ENCODE assay signal across 31 cellular contexts in the genomic region with DNA sequence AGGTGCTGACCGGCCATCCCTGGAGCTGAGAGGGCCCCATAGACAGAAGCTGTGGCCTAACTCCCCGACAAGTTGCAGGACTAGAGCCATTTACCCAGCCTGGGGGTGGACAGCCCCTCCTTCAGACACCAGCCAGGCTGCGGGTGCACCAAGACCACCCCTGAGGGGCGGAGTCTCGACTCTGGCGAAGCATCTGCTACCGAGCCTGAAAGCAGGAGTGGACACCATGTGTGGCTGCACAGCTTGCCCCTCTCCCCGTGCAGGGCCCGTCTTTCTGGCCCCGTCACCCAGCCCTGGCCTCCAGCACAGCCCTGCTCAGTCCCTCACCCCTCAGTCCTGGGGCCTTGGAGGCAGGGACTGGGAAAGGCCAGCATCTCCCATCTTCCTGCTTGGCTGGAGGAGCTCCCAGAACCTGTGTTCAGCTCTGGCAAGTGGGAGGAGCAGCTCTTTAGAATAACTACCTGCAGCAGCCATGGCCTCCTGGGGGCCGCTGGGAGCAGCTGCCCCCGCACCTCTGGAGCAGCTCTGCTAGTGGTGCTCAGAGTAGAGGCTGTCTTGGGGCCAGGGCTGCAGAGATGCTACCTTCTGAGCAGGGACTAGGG.
"Had no signal": no experiment of that assay in that cellular context is flagged by ENCODE, and none has a peak within 500 bp of the region (broad histone marks: within the 10 kb centered on the region; RNA-seq: fewer than 3 reads in every experiment).

No MANE protein-coding gene starts in this region.

- DNase-seq: activated CD4-positive, alpha-beta memory T cell treated with anti-CD3 and anti-CD28 coated beads for 36 hours; activated CD4-positive, alpha-beta T cell treated with anti-CD3 and anti-CD28 coated beads for 36 hours; activated CD4-positive, alpha-beta T cell treated with anti-CD3 and anti-CD28 coated beads, Interleukin-2, amount 10 ng/mL, durations not matched to agents 24 days and 14 days; activated CD4-positive, CD25-positive, alpha-beta regulatory T cell; activated CD4-positive, CD25-positive, alpha-beta regulatory T cell treated with anti-CD3 and anti-CD28 coated beads, Interleukin-2, amount 50 U/mL, for 72 hours; activated CD8-positive, alpha-beta memory T cell treated with anti-CD3 and anti-CD28 coated beads, Interleukin-2, amount 10 ng/mL, durations not matched to agents 7 days and 5 days; activated CD8-positive, alpha-beta memory T cell treated with anti-CD3 and anti-CD28 coated beads, Interleukin-2, amount 50 U/mL, for 4 hours; activated CD8-positive, alpha-beta T cell treated with anti-CD3 and anti-CD28 coated beads, Interleukin-2, amount 10 ng/mL, durations not matched to agents 7 days and 5 days; activated effector memory CD4-positive, alpha-beta T cell treated with anti-CD3 and anti-CD28 coated beads, Interleukin-2, amount 50 U/mL, for 16 hours; activated naive CD4-positive, alpha-beta T cell; activated naive CD4-positive, alpha-beta T cell treated with anti-CD3 and anti-CD28 coated beads, Interleukin-2, amount 10 ng/mL, durations not matched to agents 7 days and 5 days; activated naive CD8-positive, alpha-beta T cell treated with anti-CD3 and anti-CD28 coated beads, Interleukin-2, amount 10 ng/mL, durations not matched to agents 7 days and 5 days; activated T-cell treated with anti-CD3 and anti-CD28 coated beads, Interleukin-2, amount 50 U/mL, for 1 hour; activated T-cell treated with anti-CD3 and anti-CD28 coated beads, Interleukin-2, amount 50 U/mL, for 48 hours; dorsolateral prefrontal cortex; effector memory CD4-positive, alpha-beta T cell; endodermal cell; foreskin fibroblast; T-helper 2 cell had no signal

- H3K27me3 ChIP-seq: ascending aorta, breast epithelium, cardiac muscle cell, dorsolateral prefrontal cortex had no signal

- ATAC-seq: activated CD4-positive, alpha-beta T cell treated with anti-CD3 and anti-CD28 coated beads for 36 hours; activated CD8-positive, alpha-beta memory T cell treated with anti-CD3 and anti-CD28 coated beads, Interleukin-2, amount 10 ng/mL, durations not matched to agents 7 days and 5 days; activated CD8-positive, alpha-beta T cell treated with anti-CD3 and anti-CD28 coated beads, Interleukin-2, amount 10 ng/mL, durations not matched to agents 7 days and 5 days; activated naive CD4-positive, alpha-beta T cell treated with anti-CD3 and anti-CD28 coated beads, Interleukin-2, amount 50 U/mL, for 72 hours; esophagus mucosa had no signal

- FAIRE-seq: frontal cortex had no signal

- H3K27ac Mint-ChIP-seq: activated CD4-positive, alpha-beta memory T cell treated with anti-CD3 and anti-CD28 coated beads for 36 hours; activated CD4-positive, alpha-beta T cell treated with anti-CD3 and anti-CD28 coated beads for 36 hours; activated CD4-positive, alpha-beta T cell treated with anti-CD3 and anti-CD28 coated beads, Interleukin-2, amount 10 ng/mL, durations not matched to agents 24 days and 14 days; activated CD8-positive, alpha-beta memory T cell treated with anti-CD3 and anti-CD28 coated beads, Interleukin-2, amount 10 ng/mL, durations not matched to agents 7 days and 5 days; activated CD8-positive, alpha-beta T cell treated with anti-CD3 and anti-CD28 coated beads, Interleukin-2, amount 10 ng/mL, durations not matched to agents 7 days and 5 days; activated naive CD4-positive, alpha-beta T cell treated with anti-CD3 and anti-CD28 coated beads, Interleukin-2, amount 10 ng/mL, durations not matched to agents 7 days and 5 days; activated naive CD8-positive, alpha-beta T cell treated with anti-CD3 and anti-CD28 coated beads, Interleukin-2, amount 10 ng/mL, durations not matched to agents 7 days and 5 days; activated T-helper 1 cell treated with anti-CD3 and anti-CD28 coated beads, Interleukin-12 subunit alpha, Interleukin-12 subunit beta, Interleukin-2, Interleukin-4 antibody, amounts not matched to agents 30 ng/mL and 10 ng/mL and 1 ng/mL, durations not matched to agents 14 hours and 24 hours and 36 hours; activated T-helper 2 cell treated with anti-CD3 and anti-CD28 coated beads, Interferon-gamma antibody, Interleukin-2, Interleukin-4, amounts not matched to agents 10 μg/mL and 5 μg/mL and 100 μg/mL, durations not matched to agents 14 hours and 24 hours and 36 hours; endodermal cell had no signal

- H3K4me3 Mint-ChIP-seq: activated CD4-positive, alpha-beta memory T cell treated with anti-CD3 and anti-CD28 coated beads for 36 hours; activated CD4-positive, alpha-beta T cell treated with anti-CD3 and anti-CD28 coated beads for 36 hours; activated CD4-positive, alpha-beta T cell treated with anti-CD3 and anti-CD28 coated beads, Interleukin-2, amount 10 ng/mL, durations not matched to agents 24 days and 14 days; activated CD8-positive, alpha-beta memory T cell treated with anti-CD3 and anti-CD28 coated beads, Interleukin-2, amount 10 ng/mL, durations not matched to agents 7 days and 5 days; activated CD8-positive, alpha-beta T cell treated with anti-CD3 and anti-CD28 coated beads, Interleukin-2, amount 10 ng/mL, durations not matched to agents 7 days and 5 days; activated naive CD4-positive, alpha-beta T cell treated with anti-CD3 and anti-CD28 coated beads, Interleukin-2, amount 10 ng/mL, durations not matched to agents 7 days and 5 days; activated naive CD8-positive, alpha-beta T cell treated with anti-CD3 and anti-CD28 coated beads, Interleukin-2, amount 10 ng/mL, durations not matched to agents 7 days and 5 days; activated T-helper 1 cell treated with anti-CD3 and anti-CD28 coated beads, Interleukin-12 subunit alpha, Interleukin-12 subunit beta, Interleukin-2, Interleukin-4 antibody, amounts not matched to agents 30 ng/mL and 10 ng/mL and 1 ng/mL, durations not matched to agents 14 hours and 24 hours and 36 hours; brain; central memory CD8-positive, alpha-beta T cell; dendritic cell treated with granulocyte-macrophage colony-stimulating factor and Interleukin-4, amounts not matched to agents 40 ng/mL and 50 ng/mL, for 4 days; endodermal cell had no signal

- H3K4me1 Mint-ChIP-seq: activated CD8-positive, alpha-beta memory T cell treated with anti-CD3 and anti-CD28 coated beads, Interleukin-2, amount 10 ng/mL, durations not matched to agents 7 days and 5 days; activated naive CD8-positive, alpha-beta T cell treated with anti-CD3 and anti-CD28 coated beads, Interleukin-2, amount 10 ng/mL, durations not matched to agents 7 days and 5 days had no signal

- H3K9me3 Mint-ChIP-seq: activated CD4-positive, alpha-beta memory T cell treated with anti-CD3 and anti-CD28 coated beads for 36 hours; activated CD4-positive, alpha-beta T cell treated with anti-CD3 and anti-CD28 coated beads, Interleukin-2, amount 10 ng/mL, durations not matched to agents 24 days and 14 days; activated naive CD4-positive, alpha-beta T cell treated with anti-CD3 and anti-CD28 coated beads, Interleukin-2, amount 10 ng/mL, durations not matched to agents 7 days and 5 days; activated naive CD8-positive, alpha-beta T cell treated with anti-CD3 and anti-CD28 coated beads, Interleukin-2, amount 10 ng/mL, durations not matched to agents 7 days and 5 days; activated T-helper 1 cell treated with anti-CD3 and anti-CD28 coated beads, Interleukin-12 subunit alpha, Interleukin-12 subunit beta, Interleukin-2, Interleukin-4 antibody, amounts not matched to agents 30 ng/mL and 10 ng/mL and 1 ng/mL, durations not matched to agents 14 hours and 24 hours and 36 hours; activated T-helper 2 cell treated with anti-CD3 and anti-CD28 coated beads, Interferon-gamma antibody, Interleukin-2, Interleukin-4, amounts not matched to agents 10 μg/mL and 5 μg/mL and 100 μg/mL, durations not matched to agents 14 hours and 24 hours and 36 hours; central memory CD8-positive, alpha-beta T cell; endodermal cell had no signal

- H3K9me3 ChIP-seq: ascending aorta, breast epithelium had no signal

- H3K36me3 Mint-ChIP-seq: activated CD4-positive, alpha-beta memory T cell treated with anti-CD3 and anti-CD28 coated beads for 36 hours; activated CD8-positive, alpha-beta memory T cell treated with anti-CD3 and anti-CD28 coated beads, Interleukin-2, amount 10 ng/mL, durations not matched to agents 7 days and 5 days; activated naive CD4-positive, alpha-beta T cell treated with anti-CD3 and anti-CD28 coated beads, Interleukin-2, amount 10 ng/mL, durations not matched to agents 7 days and 5 days; activated naive CD4-positive, alpha-beta T cell treated with anti-CD3 and anti-CD28 coated beads, Interleukin-2, amount 50 U/mL, for 72 hours; activated naive CD8-positive, alpha-beta T cell treated with anti-CD3 and anti-CD28 coated beads, Interleukin-2, amount 10 ng/mL, durations not matched to agents 7 days and 5 days; brain had no signal

- H3K27me3 Mint-ChIP-seq: activated CD4-positive, alpha-beta memory T cell treated with anti-CD3 and anti-CD28 coated beads for 36 hours; activated CD4-positive, alpha-beta T cell treated with anti-CD3 and anti-CD28 coated beads for 36 hours; activated CD4-positive, alpha-beta T cell treated with anti-CD3 and anti-CD28 coated beads, Interleukin-2, amount 10 ng/mL, durations not matched to agents 24 days and 14 days; activated CD8-positive, alpha-beta memory T cell treated with anti-CD3 and anti-CD28 coated beads, Interleukin-2, amount 10 ng/mL, durations not matched to agents 7 days and 5 days; activated naive CD8-positive, alpha-beta T cell treated with anti-CD3 and anti-CD28 coated beads, Interleukin-2, amount 10 ng/mL, durations not matched to agents 7 days and 5 days had no signal

- H3K4me3 ChIP-seq: ascending aorta, breast epithelium, cardiac muscle cell, coronary artery, dorsolateral prefrontal cortex had no signal

- H3K36me3 ChIP-seq: ascending aorta, breast epithelium, cardiac muscle cell had no signal

- H3K27ac ChIP-seq: ascending aorta, breast epithelium, cardiac muscle cell, coronary artery, dorsolateral prefrontal cortex had no signal
